ENCODE assay signal across 16 cellular contexts in genomic region chr19:55153652-55154264, GRCh38. TPM values are rescaled to one million over a fixed set of nuclear protein-coding genes. Genes with fewer than 3 reads are reported as not detected.
"Had no signal": no experiment of that assay in that cellular context is flagged by ENCODE, and none has a peak within 500 bp of the region (broad histone marks: within the 10 kb centered on the region; RNA-seq: fewer than 3 reads in every experiment).

No MANE protein-coding gene starts in this region.

- H3K4me3 ChIP-seq: lower lobe of right lung, sigmoid colon had no signal

- H3K9me3 Mint-ChIP-seq: type B pancreatic cell had no signal

- DNase-seq: activated CD4-positive, alpha-beta T cell treated with anti-CD3 and anti-CD28 coated beads for 36 hours; activated CD8-positive, alpha-beta T cell treated with anti-CD3 and anti-CD28 coated beads for 36 hours; activated effector memory CD4-positive, alpha-beta T cell treated with anti-CD3 and anti-CD28 coated beads, Interleukin-2, amount 50 U/mL, for 16 hours; activated T-cell treated with anti-CD3 and anti-CD28 coated beads, Interleukin-2, amount 50 U/mL, for 4 hours; aorta; effector memory CD4-positive, alpha-beta T cell; foreskin keratinocyte; lower lobe of right lung; sigmoid colon; stimulated activated CD4-positive, alpha-beta T cell treated with anti-CD3 and anti-CD28 coated beads, Interleukin-1b, Interleukin-23, amount 100 ng/mL, for 48 hours; stimulated activated naive CD8-positive, alpha-beta T cell treated with anti-CD3 and anti-CD28 coated beads, Interleukin-15, amount 100 ng/mL, for 72 hours; T-helper 17 cell had no signal

- H3K27ac ChIP-seq: foreskin keratinocyte, lower lobe of right lung, sigmoid colon had no signal

- H3K4me3 Mint-ChIP-seq: activated CD4-positive, alpha-beta T cell treated with anti-CD3 and anti-CD28 coated beads for 36 hours; activated CD8-positive, alpha-beta T cell treated with anti-CD3 and anti-CD28 coated beads for 36 hours; activated T-cell treated with anti-CD3 and anti-CD28 coated beads, Interleukin-2, amount 50 U/mL, for 4 hours; dendritic cell treated with granulocyte-macrophage colony-stimulating factor and Interleukin-4, amounts not matched to agents 40 ng/mL and 50 ng/mL, for 4 days; stimulated activated naive CD8-positive, alpha-beta T cell treated with anti-CD3 and anti-CD28 coated beads, Interleukin-15, amount 100 ng/mL, for 72 hours; T-helper 17 cell; type B pancreatic cell had no signal

- H3K27ac Mint-ChIP-seq: activated CD4-positive, alpha-beta T cell treated with anti-CD3 and anti-CD28 coated beads for 36 hours; activated CD8-positive, alpha-beta T cell treated with anti-CD3 and anti-CD28 coated beads for 36 hours; dendritic cell treated with granulocyte-macrophage colony-stimulating factor and Interleukin-4, amounts not matched to agents 40 ng/mL and 50 ng/mL, for 4 days; stimulated activated naive CD8-positive, alpha-beta T cell treated with anti-CD3 and anti-CD28 coated beads, Interleukin-15, amount 100 ng/mL, for 72 hours; T-helper 17 cell; type B pancreatic cell had no signal

- H3K36me3 Mint-ChIP-seq: type B pancreatic cell had no signal

- H3K9me3 ChIP-seq: lower lobe of right lung, sigmoid colon had no signal

- H3K36me3 ChIP-seq: lower lobe of right lung, sigmoid colon had no signal

RNA-seq across cellular contexts. Expression of gene TNNI3, which starts 3.8 kb away (rescaled TPM):
- total RNA-seq: activated CD8-positive, alpha-beta T cell treated with anti-CD3 and anti-CD28 coated beads for 36 hours; activated T-cell treated with anti-CD3 and anti-CD28 coated beads, Interleukin-2, amount 50 U/mL, for 4 hours; aorta; osteocyte; pulmonary artery endothelial cell; sigmoid colon; T-helper 17 cell had no signal

RNA-seq across cellular contexts. Expression of gene TNNT1, which starts 4.8 kb away (rescaled TPM):
- total RNA-seq: activated CD8-positive, alpha-beta T cell treated with anti-CD3 and anti-CD28 coated beads for 36 hours; activated T-cell treated with anti-CD3 and anti-CD28 coated beads, Interleukin-2, amount 50 U/mL, for 4 hours; lower lobe of right lung; osteocyte had no signal

RNA-seq across cellular contexts. Expression of gene DNAAF3, which starts 12.7 kb away (rescaled TPM):
- total RNA-seq: activated CD8-positive, alpha-beta T cell treated with anti-CD3 and anti-CD28 coated beads for 36 hours; aorta; sigmoid colon; T-helper 17 cell had no signal

RNA-seq across cellular contexts. Expression of gene SYT5, which starts 26.3 kb away (rescaled TPM):
- total RNA-seq: activated CD8-positive, alpha-beta T cell treated with anti-CD3 and anti-CD28 coated beads for 36 hours; activated T-cell treated with anti-CD3 and anti-CD28 coated beads, Interleukin-2, amount 50 U/mL, for 4 hours; aorta; lower lobe of right lung; osteocyte; pulmonary artery endothelial cell had no signal
- polyA plus RNA-seq: aorta had no signal
